2 cellular contexts compared by ENCODE assay signal in genomic region chr12:91182664-91183455, GRCh38.
TF ChIP-seq lines count a peak whose summit lies in the region.

DCN (minus strand) TSS chr12:91182817; CDS start chr12:91178552, 4,265 bp downstream.

TF ChIP-seq in liver, 16 proteins besides CTCF, POLR2A, EP300 and RAD21 (continued from another document):
- TF ChIP-seq, protein P1, sequence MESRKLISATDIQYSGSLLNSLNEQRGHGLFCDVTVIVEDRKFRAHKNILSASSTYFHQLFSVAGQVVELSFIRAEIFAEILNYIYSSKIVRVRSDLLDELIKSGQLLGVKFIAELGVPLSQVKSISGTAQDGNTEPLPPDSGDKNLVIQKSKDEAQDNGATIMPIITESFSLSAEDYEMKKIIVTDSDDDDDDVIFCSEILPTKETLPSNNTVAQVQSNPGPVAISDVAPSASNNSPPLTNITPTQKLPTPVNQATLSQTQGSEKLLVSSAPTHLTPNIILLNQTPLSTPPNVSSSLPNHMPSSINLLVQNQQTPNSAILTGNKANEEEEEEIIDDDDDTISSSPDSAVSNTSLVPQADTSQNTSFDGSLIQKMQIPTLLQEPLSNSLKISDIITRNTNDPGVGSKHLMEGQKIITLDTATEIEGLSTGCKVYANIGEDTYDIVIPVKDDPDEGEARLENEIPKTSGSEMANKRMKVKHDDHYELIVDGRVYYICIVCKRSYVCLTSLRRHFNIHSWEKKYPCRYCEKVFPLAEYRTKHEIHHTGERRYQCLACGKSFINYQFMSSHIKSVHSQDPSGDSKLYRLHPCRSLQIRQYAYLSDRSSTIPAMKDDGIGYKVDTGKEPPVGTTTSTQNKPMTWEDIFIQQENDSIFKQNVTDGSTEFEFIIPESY (IDR thresholded peaks at IDR 0.05): no peak
- no peak for TF ChIP-seq ATF3 (IDR thresholded peaks at IDR 0.05)
- no peak for TF ChIP-seq HNF4G (IDR thresholded peaks at IDR 0.05)
- no peak for TF ChIP-seq REST (IDR thresholded peaks at IDR 0.05)
- TF ChIP-seq YY1 (IDR thresholded peaks at IDR 0.05): no peak
- TF ChIP-seq EGR1 (IDR thresholded peaks at IDR 0.05; ENCODE audit: low read depth in 2 of 2): no peak
- no peak for TF ChIP-seq FOXA1 (IDR thresholded peaks at IDR 0.05)
TF ChIP-seq in liver: peak in this region for 0.

TF ChIP-seq in HepG2, 621 proteins besides CTCF, POLR2A, EP300 and RAD21:
- TF ChIP-seq ZBTB46 (CRISPR knock-in tag; IDR thresholded peaks at IDR 0.05; ENCODE audit: borderline replicate concordance): no peak
- TF ChIP-seq ZNF572 (CRISPR knock-in tag; IDR thresholded peaks at IDR 0.05): no peak
- TF ChIP-seq CCDC6 (CRISPR knock-in tag; IDR thresholded peaks at IDR 0.05): no peak
- no peak for TF ChIP-seq ZNF264 (CRISPR knock-in tag; IDR thresholded peaks at IDR 0.05)
- TF ChIP-seq RORA (CRISPR knock-in tag; IDR thresholded peaks at IDR 0.05): no peak
- no peak for TF ChIP-seq RNF2 (conservative IDR thresholded peaks at IDR 0.05; ENCODE audit: low read depth)
- TF ChIP-seq SIN3A (IDR thresholded peaks at IDR 0.05; ENCODE audit: borderline replicate concordance, low read depth, low read length): no peak
- TF ChIP-seq ZNF556 (CRISPR knock-in tag; IDR thresholded peaks at IDR 0.05; ENCODE audit: borderline replicate concordance): no peak
- no peak for TF ChIP-seq FIP1L1 (IDR thresholded peaks at IDR 0.05; ENCODE audit: borderline replicate concordance, insufficient read depth, low read depth, low read length)
- no peak for TF ChIP-seq MTF1 (CRISPR knock-in tag; IDR thresholded peaks at IDR 0.05)
- no peak for TF ChIP-seq GMEB1 (CRISPR knock-in tag; IDR thresholded peaks at IDR 0.05; ENCODE audit: borderline replicate concordance)
- TF ChIP-seq TSC22D2 (CRISPR knock-in tag; IDR thresholded peaks at IDR 0.05; ENCODE audit: borderline replicate concordance): no peak
